8 cellular contexts compared by ENCODE assay signal in genomic region chr1:85707990-85708825, GRCh38. TPM values are rescaled to one million over a fixed set of nuclear protein-coding genes. Genes with fewer than 3 reads are reported as not detected.
A peak's percentile ranks its signal among the peaks of the same experiment; 100 is the strongest.
DNase-seq lines count a peak whose midpoint lies in the region; ATAC-seq and TF ChIP-seq lines count a peak whose summit lies in the region.

TSS of gene ZNHIT6 (minus strand) at chr1:85708433. CDS start at chr1:85708284, 149 bp downstream.

- POLR2A ChIA-PET in activated naive CD8-positive, alpha-beta T cell treated with anti-CD3 and anti-CD28 coated beads, Interleukin-2, amount 10 ng/mL, durations not matched to agents 7 days and 5 days (lab: Charles Lee): interaction anchor here (1.0 to 1.6 kb wide), 3 partner anchors 11 to 432 kb away, joined by 3 to 8 read pairs (median 5); partner anchors contain the start of gene BCL10

- peaks cover 13% of the 10 kb centered on the region for H3K4me1 Mint-ChIP-seq in activated naive CD8-positive, alpha-beta T cell treated with anti-CD3 and anti-CD28 coated beads, Interleukin-2, amount 10 ng/mL, durations not matched to agents 7 days and 5 days

- 0 to 2% (median 1%) methylated on average over 35 of the region's 35 CpGs for WGBS in ovary, 3 donors
- 1 to 2% methylated on average over 33 to 35 of the region's 35 CpGs for WGBS in thyroid gland, 2 donors

- H3K27me3 Mint-ChIP-seq in activated naive CD8-positive, alpha-beta T cell treated with anti-CD3 and anti-CD28 coated beads, Interleukin-2, amount 10 ng/mL, durations not matched to agents 7 days and 5 days: peaks cover 3% of the 10 kb centered on the region

- no peaks in the 10 kb centered on the region for H3K27me3 ChIP-seq in ovary
- H3K27me3 ChIP-seq in thyroid gland: no peaks in the 10 kb centered on the region

- H3K36me3 ChIP-seq in ovary: no peaks in the 10 kb centered on the region
- no peaks in the 10 kb centered on the region for H3K36me3 ChIP-seq in thyroid gland

- no peak for TF ChIP-seq EP300 in ovary (IDR thresholded peaks at IDR 0.05)

- H3K9me3 Mint-ChIP-seq in activated naive CD8-positive, alpha-beta T cell treated with anti-CD3 and anti-CD28 coated beads, Interleukin-2, amount 10 ng/mL, durations not matched to agents 7 days and 5 days: no peaks in the 10 kb centered on the region

- DNase-seq in NCI-H1105 (lab: John Stamatoyannopoulos, UW) (peak; percentile 95), SKM-1 (lab: John Stamatoyannopoulos, UW; ENCODE audit: unreplicated experiment) (peak; percentile 91), Right ventricle myocardium inferior (ENCODE audit: missing footprints) (peak; percentile 92), ovary (peak; percentile 81 to 89 (median 87)), thyroid gland (peak; percentile 92 to 94)
- DNase-seq in activated naive CD8-positive, alpha-beta T cell treated with anti-CD3 and anti-CD28 coated beads, Interleukin-2, amount 10 ng/mL, durations not matched to agents 7 days and 5 days: peak; percentile 80

- intact Hi-C loops in Right ventricle myocardium inferior (cut with DNase I) (loop anchor here (5.0 kb wide), 1 partner anchor 126 kb away; the partner anchor contains the start of gene CCN1), ovary (cut with DNase I) (no loop called here), thyroid gland (cut with DNase I) (no loop called here)

- H3K27ac ChIP-seq in ovary: peak within 1 kb of the TSS in 1 of 2 donors; percentile 79
- peak within 1 kb of the TSS; percentile 87 to 93 (median 90) for H3K27ac ChIP-seq in thyroid gland

- peaks cover 3% of the 10 kb centered on the region for H3K4me1 ChIP-seq in ovary (ENCODE audit: insufficient read depth)
- peaks cover 12% of the 10 kb centered on the region in 2 donors for H3K4me1 ChIP-seq in thyroid gland

- H3K27ac Mint-ChIP-seq in activated naive CD8-positive, alpha-beta T cell treated with anti-CD3 and anti-CD28 coated beads, Interleukin-2, amount 10 ng/mL, durations not matched to agents 7 days and 5 days: no peak within 1 kb of the TSS

- no peak within 1 kb of the TSS for H3K4me3 Mint-ChIP-seq in activated naive CD8-positive, alpha-beta T cell treated with anti-CD3 and anti-CD28 coated beads, Interleukin-2, amount 10 ng/mL, durations not matched to agents 7 days and 5 days

- TF ChIP-seq POLR2A in ovary (IDR thresholded peaks at IDR 0.05) (peak; percentile 65), thyroid gland (IDR thresholded peaks at IDR 0.05) (peak in 1 of 2 donors; percentile 74)

- TF ChIP-seq CTCF in GM12872 (IDR thresholded peaks at IDR 0.05; ENCODE audit: insufficient read depth, low read depth, low read length) (peak; percentile 54; the same call in 2 of the 3 replicates), ovary (IDR thresholded peaks at IDR 0.05) (peak in 2 of 3 donors; percentile 16 to 21), thyroid gland (IDR thresholded peaks at IDR 0.05) (peak in 4 of 6 experiments; percentile 9 to 40 (median 32))

- peaks cover 19% of the 10 kb centered on the region for H3K36me3 Mint-ChIP-seq in activated naive CD8-positive, alpha-beta T cell treated with anti-CD3 and anti-CD28 coated beads, Interleukin-2, amount 10 ng/mL, durations not matched to agents 7 days and 5 days

- no peaks in the 10 kb centered on the region for H3K9me3 ChIP-seq in ovary
- no peaks in the 10 kb centered on the region for H3K9me3 ChIP-seq in thyroid gland

- peak; percentile 90 for ATAC-seq in HG02642 (IDR thresholded peaks at IDR 0.05; ENCODE audit: poor library complexity, unreplicated experiment)
- peak; percentile 90 for ATAC-seq in activated naive CD8-positive, alpha-beta T cell treated with anti-CD3 and anti-CD28 coated beads, Interleukin-2, amount 10 ng/mL, durations not matched to agents 7 days and 5 days (ENCODE audit: low read depth)
- peak; percentile 98 for ATAC-seq in Right ventricle myocardium inferior

- H3K4me3 ChIP-seq in ovary: peak within 1 kb of the TSS; percentile 57
- H3K4me3 ChIP-seq in thyroid gland (replicated peaks in 1 of 3): peak within 1 kb of the TSS; percentile 13 to 80 (median 79)

RNA-seq across cellular contexts. Expression of gene ZNHIT6, which starts in this region (rescaled TPM):
- 10 to 100 TPM; 16.9 to 18.4 TPM for total RNA-seq in activated naive CD8-positive, alpha-beta T cell treated with anti-CD3 and anti-CD28 coated beads, Interleukin-2, amount 10 ng/mL, durations not matched to agents 7 days and 5 days
- total RNA-seq in Right ventricle myocardium inferior (8.8 TPM), ovary (10 to 100 TPM in 5 of 7 donors, 1 to 10 TPM in 2; 8.8 to 22.9 (median 16.2) TPM), thyroid gland (10 to 100 TPM; 13.6 to 19.3 (median 14.2) TPM)
- polyA plus RNA-seq in ovary: 10 to 100 TPM; 12.0 to 22.1 TPM
